In genomic region chr2:102366406-102367112, GRCh38 we compare ENCODE assay signal across 9 cellular contexts. TPM values are rescaled to one million over a fixed set of nuclear protein-coding genes. Genes with fewer than 3 reads are reported as not detected.
DNase-seq lines count a peak whose midpoint lies in the region; ATAC-seq and TF ChIP-seq lines count a peak whose summit lies in the region.
"Had no signal": no experiment of that assay in that cellular context is flagged by ENCODE, and none has a peak within 500 bp of the region (broad histone marks: within the 10 kb centered on the region; RNA-seq: fewer than 3 reads in every experiment).

No MANE protein-coding gene starts in this region.

- CTCF ChIA-PET in activated CD4-positive, alpha-beta memory T cell treated with anti-CD3 and anti-CD28 coated beads, Interleukin-2, amount 10 ng/mL, durations not matched to agents 7 days and 5 days (lab: Charles Lee), result interaction anchor here (1.9 kb wide), 1 partner anchor 13 kb away, joined by 4 read pairs; no protein-coding TSS in a partner anchor

- no peak for TF ChIP-seq POLR2A in gastroesophageal sphincter (IDR thresholded peaks at IDR 0.05)

- peaks cover 46% of the 10 kb centered on the region for H3K36me3 Mint-ChIP-seq in CD4-positive, CD25-positive, alpha-beta regulatory T cell
- H3K36me3 Mint-ChIP-seq in activated CD4-positive, alpha-beta memory T cell treated with anti-CD3 and anti-CD28 coated beads, Interleukin-2, amount 10 ng/mL, durations not matched to agents 7 days and 5 days (ENCODE audit: low read depth), result peaks cover 87% of the 10 kb centered on the region

- peaks cover 37 to 60% (median 39%) of the 10 kb centered on the region in 4 donors for H3K4me1 Mint-ChIP-seq in CD4-positive, CD25-positive, alpha-beta regulatory T cell
- peaks cover 51% of the 10 kb centered on the region for H3K4me1 Mint-ChIP-seq in activated CD4-positive, alpha-beta memory T cell treated with anti-CD3 and anti-CD28 coated beads, Interleukin-2, amount 10 ng/mL, durations not matched to agents 7 days and 5 days

- H3K4me3 Mint-ChIP-seq in CD4-positive, CD25-positive, alpha-beta regulatory T cell, result peak overlapping the region; percentile 3 to 75 (median 68)
- H3K4me3 Mint-ChIP-seq in activated CD4-positive, alpha-beta memory T cell treated with anti-CD3 and anti-CD28 coated beads, Interleukin-2, amount 10 ng/mL, durations not matched to agents 7 days and 5 days, result peak overlapping the region; percentile 53

- H3K27me3 ChIP-seq in CD4-positive, CD25-positive, alpha-beta regulatory T cell (ENCODE audit: control insufficient read depth, insufficient read depth, low read length), result no peaks in the 10 kb centered on the region
- H3K27me3 ChIP-seq in gastroesophageal sphincter, result no peaks in the 10 kb centered on the region
- H3K27me3 ChIP-seq: brain microvascular endothelial cell had no signal

- ATAC-seq in CD4-positive, CD25-positive, alpha-beta regulatory T cell (ENCODE audit: low read depth in 2 of 2), result peak in 1 of 2 donors; percentile 32
- ATAC-seq in GM19351 (IDR thresholded peaks at IDR 0.05; ENCODE audit: unreplicated experiment), result peak; percentile 70
- ATAC-seq in HG03095 (IDR thresholded peaks at IDR 0.05; ENCODE audit: unreplicated experiment), result peak; percentile 73
- ATAC-seq in gastroesophageal sphincter, result no peak

- H3K27ac Mint-ChIP-seq in CD4-positive, CD25-positive, alpha-beta regulatory T cell, result peak overlapping the region; percentile 83 to 91 (median 91)
- H3K27ac Mint-ChIP-seq in activated CD4-positive, alpha-beta memory T cell treated with anti-CD3 and anti-CD28 coated beads, Interleukin-2, amount 10 ng/mL, durations not matched to agents 7 days and 5 days, result peak overlapping the region; percentile 92

- no peak for TF ChIP-seq EP300 in gastroesophageal sphincter (IDR thresholded peaks at IDR 0.05)

- peak in 1 of 3 donors; percentile 28 for DNase-seq in CD4-positive, CD25-positive, alpha-beta regulatory T cell
- no peak for DNase-seq in activated CD4-positive, alpha-beta memory T cell treated with anti-CD3 and anti-CD28 coated beads, Interleukin-2, amount 10 ng/mL, durations not matched to agents 7 days and 5 days
- DNase-seq in HUDEP-2 (lab: John Stamatoyannopoulos, UW; ENCODE audit: unreplicated experiment in 76 of 76), result no peak
- DNase-seq in GM03348 (ENCODE audit: low spot score), result no peak
- no peak for DNase-seq in HK-2 (ENCODE audit: unreplicated experiment)
- DNase-seq: brain microvascular endothelial cell had no signal

- H3K4me1 ChIP-seq in CD4-positive, CD25-positive, alpha-beta regulatory T cell (ENCODE audit: control insufficient read depth, insufficient read depth, low read length, poor library complexity, severe bottlenecking), result peaks cover 30% of the 10 kb centered on the region
- H3K4me1 ChIP-seq in gastroesophageal sphincter, result no peaks in the 10 kb centered on the region

- peaks cover 2 to 15% of the 10 kb centered on the region in 2 experiments for H3K9me3 ChIP-seq in CD4-positive, CD25-positive, alpha-beta regulatory T cell (ENCODE audit: control insufficient read depth in 2 of 2, low read length in 2 of 2)
- H3K9me3 ChIP-seq in gastroesophageal sphincter, result peaks cover 0 to 22% (median 0%) of the 10 kb centered on the region in 3 donors

- TF ChIP-seq CTCF in gastroesophageal sphincter (IDR thresholded peaks at IDR 0.05), result no peak

- peaks cover 0 to 15% (median 5%) of the 10 kb centered on the region in 7 donors for H3K9me3 Mint-ChIP-seq in CD4-positive, CD25-positive, alpha-beta regulatory T cell
- H3K9me3 Mint-ChIP-seq in activated CD4-positive, alpha-beta memory T cell treated with anti-CD3 and anti-CD28 coated beads, Interleukin-2, amount 10 ng/mL, durations not matched to agents 7 days and 5 days, result peaks cover 27% of the 10 kb centered on the region

- no peaks in the 10 kb centered on the region for H3K27me3 Mint-ChIP-seq in CD4-positive, CD25-positive, alpha-beta regulatory T cell
- no peaks in the 10 kb centered on the region for H3K27me3 Mint-ChIP-seq in activated CD4-positive, alpha-beta memory T cell treated with anti-CD3 and anti-CD28 coated beads, Interleukin-2, amount 10 ng/mL, durations not matched to agents 7 days and 5 days

- peak overlapping the region; percentile 68 for H3K27ac ChIP-seq in CD4-positive, CD25-positive, alpha-beta regulatory T cell (ENCODE audit: insufficient read depth, low read length, poor library complexity, severe bottlenecking)
- H3K27ac ChIP-seq in gastroesophageal sphincter, result no peak overlapping the region
- H3K27ac ChIP-seq: brain microvascular endothelial cell had no signal

- POLR2A ChIA-PET in activated CD4-positive, alpha-beta memory T cell treated with anti-CD3 and anti-CD28 coated beads, Interleukin-2, amount 10 ng/mL, durations not matched to agents 7 days and 5 days (lab: Charles Lee), result interaction anchor here (0.8 to 2.3 kb wide), 5 partner anchors 11 to 116 kb away, joined by 3 to 14 read pairs (median 4); partner anchors contain the start of gene IL18R1

- WGBS in gastroesophageal sphincter (ENCODE audit: low coverage in 1 of 2), 2 donors, result 78% methylated on average over 3 of the region's 3 CpGs; no CpG with 5 or more reads in 1 of the 2 donors

- peak overlapping the region; percentile 76 for H3K4me3 ChIP-seq in CD4-positive, CD25-positive, alpha-beta regulatory T cell (ENCODE audit: low read depth, low read length)
- no peak overlapping the region for H3K4me3 ChIP-seq in gastroesophageal sphincter

- peaks cover 24% of the 10 kb centered on the region for H3K36me3 ChIP-seq in CD4-positive, CD25-positive, alpha-beta regulatory T cell (ENCODE audit: control insufficient read depth, insufficient read depth, low read length)
- H3K36me3 ChIP-seq in gastroesophageal sphincter, result peaks cover 0 to 5% of the 10 kb centered on the region in 2 donors
- H3K36me3 ChIP-seq: brain microvascular endothelial cell had no signal

RNA-seq across cellular contexts. Expression of gene IL18R1, which starts 11.0 kb away (rescaled TPM):
- total RNA-seq in CD4-positive, CD25-positive, alpha-beta regulatory T cell, result 19.9 TPM
- 10 to 100 TPM in 2 of 4 donors, 1 to 10 TPM in 2; 6.9 to 12.5 (median 10.0) TPM for polyA plus RNA-seq in CD4-positive, CD25-positive, alpha-beta regulatory T cell
- 10 to 100 TPM; 22.8 to 24.0 TPM for total RNA-seq in activated CD4-positive, alpha-beta memory T cell treated with anti-CD3 and anti-CD28 coated beads, Interleukin-2, amount 10 ng/mL, durations not matched to agents 7 days and 5 days
- total RNA-seq in gastroesophageal sphincter, result 10 to 100 TPM in 1 of 4 donors, 1 to 10 TPM in 3; 2.1 to 14.9 (median 5.0) TPM

RNA-seq across cellular contexts. Expression of gene IL1RL1, which starts 55.2 kb away (rescaled TPM):
- total RNA-seq in CD4-positive, CD25-positive, alpha-beta regulatory T cell, result 0.89 TPM
- polyA plus RNA-seq in CD4-positive, CD25-positive, alpha-beta regulatory T cell, result not detected
- total RNA-seq in activated CD4-positive, alpha-beta memory T cell treated with anti-CD3 and anti-CD28 coated beads, Interleukin-2, amount 10 ng/mL, durations not matched to agents 7 days and 5 days, result under 1 TPM; 0.58 to 0.71 TPM
- 10 to 100 TPM in 1 of 4 donors, 1 to 10 TPM in 3; 7.1 to 22.6 (median 8.1) TPM for total RNA-seq in gastroesophageal sphincter

RNA-seq across cellular contexts. Expression of gene IL18RAP, which starts 56.4 kb away (rescaled TPM):
- 0.44 TPM for total RNA-seq in CD4-positive, CD25-positive, alpha-beta regulatory T cell
- under 1 TPM in 1 of 4 donors, not detected in 3; 0.41 TPM for polyA plus RNA-seq in CD4-positive, CD25-positive, alpha-beta regulatory T cell
- 1 to 10 TPM; 7.2 to 9.6 TPM for total RNA-seq in activated CD4-positive, alpha-beta memory T cell treated with anti-CD3 and anti-CD28 coated beads, Interleukin-2, amount 10 ng/mL, durations not matched to agents 7 days and 5 days
- 1 to 10 TPM in 1 of 4 donors, under 1 TPM in 2, not detected in 1; 0.47 to 5.0 (median 0.89) TPM for total RNA-seq in gastroesophageal sphincter
